In genomic region chr17:7834891-7835817, GRCh38 we compare ENCODE assay signal across 1 cellular context.
TF ChIP-seq lines count a peak whose summit lies in the region.

No MANE protein-coding gene starts in this region.

TF ChIP-seq in liver, 16 proteins besides CTCF, POLR2A, EP300 and RAD21 (continued from another document):
- TF ChIP-seq ATF3 (IDR thresholded peaks at IDR 0.05) (no peak), FOXA2 (IDR thresholded peaks at IDR 0.05) (no peak), EGR1 (IDR thresholded peaks at IDR 0.05; ENCODE audit: low read depth in 2 of 2) (no peak), NR2F2 (IDR thresholded peaks at IDR 0.05) (peak; percentile 49), JUND (IDR thresholded peaks at IDR 0.05) (peak in 1 of 2 donors; percentile 9), YY1 (IDR thresholded peaks at IDR 0.05) (peak; percentile 18), SP1 (IDR thresholded peaks at IDR 0.05) (peak; percentile 45), RXRA (IDR thresholded peaks at IDR 0.05) (peak in 1 of 2 donors; percentile 11), TAF1 (conservative IDR thresholded peaks at IDR 0.05) (no peak)
